In genomic region chr3:35664460-35664919, GRCh38 we compare ENCODE assay signal across 8 cellular contexts. TPM values are rescaled to one million over a fixed set of nuclear protein-coding genes. Genes with fewer than 3 reads are reported as not detected.
A peak's percentile ranks its signal among the peaks of the same experiment; 100 is the strongest.
DNase-seq lines count a peak whose midpoint lies in the region; ATAC-seq and TF ChIP-seq lines count a peak whose summit lies in the region.

No MANE protein-coding gene starts in this region.

- H3K4me1 ChIP-seq in DND-41 (ENCODE audit: insufficient read depth, low read length) (peaks cover 100% of the 10 kb centered on the region), endodermal cell (ENCODE audit: control insufficient read depth, insufficient read depth, low read length) (peaks cover 4% of the 10 kb centered on the region)

- peak overlapping the region in 1 of 2 experiments; percentile 42; a peak in 2 of 4 replicates for H3K4me3 ChIP-seq in DND-41 (ENCODE audit: low read depth in 1 of 2, low read length in 2 of 2)
- no peak overlapping the region for H3K4me3 ChIP-seq in endodermal cell (ENCODE audit: low read length)

- H3K27me3 Mint-ChIP-seq in endodermal cell (ENCODE audit: insufficient read depth) (peaks cover 46% of the 10 kb centered on the region), nephron (ENCODE audit: low read depth) (peaks cover 3% of the 10 kb centered on the region)

- DNase-seq in DND-41 (peak; percentile 98), NCI-H446 (lab: John Stamatoyannopoulos, UW) (peak; percentile 85 to 96), endodermal cell (peak; percentile 68), NK-92 (lab: John Stamatoyannopoulos, UW; ENCODE audit: unreplicated experiment) (no peak)
- no peak for DNase-seq in effector CD4-positive, alpha-beta T cell

- no peaks in the 10 kb centered on the region for H3K27me3 ChIP-seq in DND-41 (ENCODE audit: insufficient read depth, low read length, poor library complexity)
- peaks cover 42% of the 10 kb centered on the region for H3K27me3 ChIP-seq in endodermal cell (ENCODE audit: control insufficient read depth, insufficient read depth, low read length, poor library complexity, severe bottlenecking)

- TF ChIP-seq CTCF in DND-41 (IDR thresholded peaks at IDR 0.05; ENCODE audit: borderline replicate concordance, extremely low read depth, low read length, poor library complexity, severe bottlenecking) (no peak), endodermal cell (conservative IDR thresholded peaks at IDR 0.05) (no peak), nephron (IDR thresholded peaks at IDR 0.05; ENCODE audit: unreplicated experiment in 3 of 3) (no peak)

- WGBS in endodermal cell (ENCODE audit: insufficient coverage in 1 of 2, insufficient read length in 1 of 2), 2 experiments, result 82 to 100% methylated on average over 2 to 14 of the region's 14 CpGs

- H3K9me3 ChIP-seq in DND-41 (ENCODE audit: insufficient read depth, low read length, severe bottlenecking) (no peaks in the 10 kb centered on the region), endodermal cell (ENCODE audit: control insufficient read depth, low read length) (no peaks in the 10 kb centered on the region)

- H3K36me3 ChIP-seq in DND-41 (ENCODE audit: insufficient read depth, low read length) (peaks cover 76% of the 10 kb centered on the region), endodermal cell (ENCODE audit: control insufficient read depth, insufficient read depth, low read length) (no peaks in the 10 kb centered on the region)

- H3K27ac ChIP-seq in DND-41 (ENCODE audit: low read length), result peak overlapping the region; percentile 98
- H3K27ac ChIP-seq in endodermal cell (ENCODE audit: low read depth, low read length), result peak overlapping the region; percentile 54

- no peak overlapping the region for H3K4me3 Mint-ChIP-seq in endodermal cell
- peak overlapping the region in 2 of 3 experiments; percentile 39 to 46 for H3K4me3 Mint-ChIP-seq in nephron

- H3K27ac Mint-ChIP-seq in endodermal cell (no peak overlapping the region), nephron (peak overlapping the region; percentile 45 to 75 (median 56))

- peak overlapping the region; percentile 59 for H3K4me2 ChIP-seq in DND-41 (ENCODE audit: insufficient read depth, low read length)

- H3K36me3 Mint-ChIP-seq in endodermal cell (ENCODE audit: low read depth), result no peaks in the 10 kb centered on the region
- no peaks in the 10 kb centered on the region for H3K36me3 Mint-ChIP-seq in nephron (ENCODE audit: low read depth)

- no peak overlapping the region for H2AFZ ChIP-seq in DND-41 (ENCODE audit: low read depth, low read length)

- H3K9me3 Mint-ChIP-seq in endodermal cell (no peaks in the 10 kb centered on the region), nephron (no peaks in the 10 kb centered on the region)

- H3K4me1 Mint-ChIP-seq in endodermal cell (peaks cover 10% of the 10 kb centered on the region), nephron (peaks cover 69% of the 10 kb centered on the region)

- H4K20me1 ChIP-seq in DND-41 (ENCODE audit: insufficient read depth, low read length), result peaks cover 18% of the 10 kb centered on the region

- peaks cover 100% of the 10 kb centered on the region for H3K79me2 ChIP-seq in DND-41 (ENCODE audit: insufficient read depth, low read length)

- H3K9ac ChIP-seq in DND-41 (ENCODE audit: low read depth, low read length) (peak overlapping the region; percentile 97), endodermal cell (ENCODE audit: extremely low read depth, low read length, poor library complexity, severe bottlenecking) (no peak overlapping the region)

- peak; percentile 83 for ATAC-seq in DND-41 (ENCODE audit: insufficient read depth, low read depth)
- peak; percentile 50 for ATAC-seq in HG03060 (IDR thresholded peaks at IDR 0.05; ENCODE audit: low read depth, unreplicated experiment)
- ATAC-seq in HG02840 (IDR thresholded peaks at IDR 0.05; ENCODE audit: low FRiP score, unreplicated experiment), result no peak

RNA-seq across cellular contexts. Expression of gene ARPP21, which starts 25.2 kb away (rescaled TPM):
- total RNA-seq in endodermal cell, result not detected
- 1.00 TPM for polyA plus RNA-seq in endodermal cell (2013, experiment 1 of 2)
- 0.79 TPM for polyA plus RNA-seq in endodermal cell (2013, experiment 2 of 2)

Comparison
In these comparisons a context has a peak if more than half of its experiments do, and no peak if none do; other contexts are left out.
1. DNase-seq: peak in DND-41 (single experiment), NCI-H446 (2 of 2) and endodermal cell (single experiment); none in NK-92 (single experiment) and effector CD4-positive, alpha-beta T cell (single experiment).